In the genomic region with DNA sequence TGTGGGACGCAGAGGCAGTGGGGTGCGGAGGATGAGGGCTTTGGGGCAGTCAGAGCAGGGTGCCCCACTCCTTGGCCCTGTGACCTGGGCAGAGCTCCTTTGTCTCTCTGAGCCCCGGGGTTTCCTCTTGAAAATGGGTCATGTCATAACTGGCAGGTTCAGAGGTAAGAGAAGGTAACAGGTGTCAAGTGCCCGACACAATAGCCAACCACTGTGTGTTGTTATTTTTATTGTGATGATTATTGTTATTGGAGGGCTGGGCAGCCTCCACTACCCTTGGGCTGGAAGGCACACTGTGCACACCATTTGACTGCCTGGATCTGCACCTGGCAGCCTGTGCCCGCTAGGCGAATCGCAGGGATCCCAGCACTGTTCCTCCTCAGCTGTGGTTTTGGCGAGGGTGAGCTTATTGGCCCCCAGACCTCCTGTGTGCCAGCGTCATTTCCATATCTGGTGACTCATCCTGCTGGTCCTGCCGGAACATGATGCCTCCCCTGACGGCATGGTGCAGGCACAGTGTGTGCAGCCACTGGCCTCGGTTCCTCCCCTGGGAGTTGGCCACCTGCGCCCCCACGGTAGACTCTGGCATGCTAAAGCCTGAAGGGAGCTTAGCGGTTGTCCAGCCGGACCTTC, we compare ENCODE assay signal across 8 cellular contexts. TPM values are rescaled to one million over a fixed set of nuclear protein-coding genes. Genes with fewer than 3 reads are reported as not detected.
DNase-seq lines count a peak whose midpoint lies in the region; TF ChIP-seq lines count a peak whose summit lies in the region.

No MANE protein-coding gene starts in this region.

- H3K27me3 Mint-ChIP-seq in HFFc6 (ENCODE audit: insufficient read depth) (peaks cover 18% of the 10 kb centered on the region), glutamatergic neuron (ENCODE audit: unreplicated experiment) (peaks cover 6% of the 10 kb centered on the region)

- peak; percentile 71 for DNase-seq in A673 (ENCODE audit: low spot score)
- DNase-seq in HFFc6, result peak; percentile 5
- DNase-seq in T1000 (lab: John Stamatoyannopoulos, UW), result peak; percentile 48
- DNase-seq in glutamatergic neuron, result peak; percentile 49
- no peak for DNase-seq in hepatocyte (ENCODE audit: low spot score)
- no peak for DNase-seq in central memory CD4-positive, alpha-beta T cell
- DNase-seq in NK-92 (lab: John Stamatoyannopoulos, UW; ENCODE audit: unreplicated experiment), result no peak
- no peak for DNase-seq in GOT3 (lab: John Stamatoyannopoulos, UW)

- no peaks in the 10 kb centered on the region for H3K9me3 ChIP-seq in A673 (ENCODE audit: low read depth, low read length, poor library complexity, severe bottlenecking)
- H3K9me3 ChIP-seq in hepatocyte (ENCODE audit: low read depth), result no peaks in the 10 kb centered on the region

- H3K9me3 Mint-ChIP-seq in HFFc6, result no peaks in the 10 kb centered on the region
- peaks cover 3% of the 10 kb centered on the region for H3K9me3 Mint-ChIP-seq in glutamatergic neuron (ENCODE audit: unreplicated experiment)

- H3K79me2 ChIP-seq in hepatocyte, result no peaks in the 10 kb centered on the region

- intact Hi-C loops in A673 (cut with micrococcal nuclease; ENCODE audit: unreplicated experiment), result no loop called here

- H3K27ac Mint-ChIP-seq in HFFc6 (no peak overlapping the region), glutamatergic neuron (ENCODE audit: unreplicated experiment) (no peak overlapping the region)

- no TSS peak for BruUV-seq in A673 (replicated peaks; lab: Mats Ljungman, UMichigan)

- H3K27me3 ChIP-seq in A673 (replicated peaks; ENCODE audit: insufficient read depth, low read depth, low read length, poor library complexity) (no peaks in the 10 kb centered on the region), hepatocyte (no peaks in the 10 kb centered on the region)

- H3K4me3 ChIP-seq in A673 (ENCODE audit: low read depth, low read length, poor library complexity, severe bottlenecking) (no peak overlapping the region), hepatocyte (no peak overlapping the region)

- no peaks in the 10 kb centered on the region for H3K9me2 ChIP-seq in hepatocyte (replicated peaks; ENCODE audit: insufficient read depth)

- POLR2A ChIA-PET in A673 (lab: Charles Lee; ENCODE audit: low non-redundant PET), result interaction anchor here (0.6 kb wide), 1 partner anchor 663 kb away, joined by 3 read pairs; no protein-coding TSS in a partner anchor

- TF ChIP-seq CTCF in A673 (conservative IDR thresholded peaks at IDR 0.05; ENCODE audit: low read depth, low read length), result no peak
- no peak for TF ChIP-seq CTCF in HFFc6 (IDR thresholded peaks at IDR 0.05)
- no peak for TF ChIP-seq CTCF in glutamatergic neuron (IDR thresholded peaks at IDR 0.05; ENCODE audit: partially characterized antibody, unreplicated experiment)
- TF ChIP-seq CTCF in hepatocyte (IDR thresholded peaks at IDR 0.05; ENCODE audit: poor library complexity), result no peak

- H3K4me1 ChIP-seq in A673 (ENCODE audit: insufficient read depth, low read length, poor library complexity, severe bottlenecking), result peaks cover 19% of the 10 kb centered on the region
- no peaks in the 10 kb centered on the region for H3K4me1 ChIP-seq in hepatocyte (ENCODE audit: insufficient read depth)

- no peak overlapping the region for H3K27ac ChIP-seq in A673 (ENCODE audit: low read depth, low read length, poor library complexity, severe bottlenecking)
- no peak overlapping the region for H3K27ac ChIP-seq in hepatocyte

- H3K36me3 Mint-ChIP-seq in HFFc6 (ENCODE audit: low read depth) (no peaks in the 10 kb centered on the region), glutamatergic neuron (ENCODE audit: unreplicated experiment) (no peaks in the 10 kb centered on the region)

- no peak overlapping the region for H2AFZ ChIP-seq in hepatocyte

- no peaks in the 10 kb centered on the region for H4K20me1 ChIP-seq in hepatocyte (ENCODE audit: insufficient read depth, poor library complexity, severe bottlenecking)

- H3K4me3 Mint-ChIP-seq in HFFc6 (no peak overlapping the region), glutamatergic neuron (ENCODE audit: unreplicated experiment) (no peak overlapping the region)

- 81% methylated on average over 16 of the region's 16 CpGs for WGBS in hepatocyte (ENCODE audit: low lambda C conversion rate, missing lambda C conversion rate)

- CTCF ChIA-PET in A673 (lab: Charles Lee), result no interaction called here

- H3K4me1 Mint-ChIP-seq in HFFc6 (ENCODE audit: low read depth) (peaks cover 4% of the 10 kb centered on the region; the same call in 1 of the 2 replicates), glutamatergic neuron (ENCODE audit: low read depth, unreplicated experiment) (peaks cover 16% of the 10 kb centered on the region)

- H3K36me3 ChIP-seq in A673 (ENCODE audit: insufficient read depth, low read length, poor library complexity, severe bottlenecking) (no peaks in the 10 kb centered on the region), hepatocyte (replicated peaks; ENCODE audit: insufficient read depth, low read depth) (no peaks in the 10 kb centered on the region)

- H3K4me2 ChIP-seq in hepatocyte, result no peak overlapping the region

RNA-seq across cellular contexts. Expression of a gene that starts 15.4 kb away (rescaled TPM):
- total RNA-seq in A673 (2021) (not detected in 2 replicates), glutamatergic neuron (ENCODE audit: unreplicated experiment) (not detected), hepatocyte (not detected in 2 replicates)
- not detected for total RNA-seq in HFFc6 (2021; fragmentation: NEBNext Ultra II Directional; extraction: Animal tissue kit (Norgen Biotek cat#: 25700))
- not detected in 2 replicates for polyA plus RNA-seq in hepatocyte

RNA-seq across cellular contexts. Expression of a gene that starts 46.3 kb away (rescaled TPM):
- total RNA-seq in A673 (2021) (150 and 162 TPM in 2 replicates), glutamatergic neuron (ENCODE audit: unreplicated experiment) (68.3 TPM), hepatocyte (59.4 and 74.3 TPM in 2 replicates)
- 100 to 1,000 TPM in 4 of 6 experiments, 10 to 100 TPM in 2; 91.6 to 130 (median 107) TPM for total RNA-seq in HFFc6 (2021; fragmentation: NEBNext Ultra II Directional; extraction: Animal tissue kit (Norgen Biotek cat#: 25700))
- 119 and 129 TPM in 2 replicates for polyA plus RNA-seq in hepatocyte

RNA-seq across cellular contexts. Expression of a gene that starts 46.4 kb away (rescaled TPM):
- total RNA-seq in A673 (2021) (0.64 and 0.66 TPM in 2 replicates), glutamatergic neuron (ENCODE audit: unreplicated experiment) (0.64 TPM), hepatocyte (0.30 TPM in 1 of 2 replicates, not detected in the other)
- under 1 TPM; 0.43 to 0.73 (median 0.54) TPM for total RNA-seq in HFFc6 (2021; fragmentation: NEBNext Ultra II Directional; extraction: Animal tissue kit (Norgen Biotek cat#: 25700))
- 0.29 TPM in 1 of 2 replicates, not detected in the other for polyA plus RNA-seq in hepatocyte

RNA-seq across cellular contexts. Expression of a gene that starts 57.4 kb away (rescaled TPM):
- total RNA-seq in A673 (2021) (24.8 and 26.6 TPM in 2 replicates), glutamatergic neuron (ENCODE audit: unreplicated experiment) (44.8 TPM), hepatocyte (26.2 and 42.7 TPM in 2 replicates)
- total RNA-seq in HFFc6 (2021; fragmentation: NEBNext Ultra II Directional; extraction: Animal tissue kit (Norgen Biotek cat#: 25700)), result 1 to 10 TPM; 7.0 to 10.0 (median 7.7) TPM
- polyA plus RNA-seq in hepatocyte, result 43.1 and 54.9 TPM in 2 replicates

Comparison
In these comparisons a context has a peak if more than half of its experiments do, and no peak if none do; other contexts are left out.
1. DNase-seq: peak in A673 (single experiment), HFFc6 (single experiment), T1000 (single experiment) and glutamatergic neuron (single experiment); none in hepatocyte (single experiment), central memory CD4-positive, alpha-beta T cell (single experiment), NK-92 (single experiment) and GOT3 (single experiment).